In genomic region chr7:149144996-149145850, GRCh38 we compare ENCODE assay signal across 9 cellular contexts. TPM values are rescaled to one million over a fixed set of nuclear protein-coding genes. Genes with fewer than 3 reads are reported as not detected.
DNase-seq lines count a peak whose midpoint lies in the region; ATAC-seq, FAIRE-seq and TF ChIP-seq lines count a peak whose summit lies in the region.
"Had no signal": no experiment of that assay in that cellular context is flagged by ENCODE, and none has a peak within 500 bp of the region (broad histone marks: within the 10 kb centered on the region; RNA-seq: fewer than 3 reads in every experiment).

No MANE protein-coding gene starts in this region.

- peak in 1 of 2 experiments; percentile 21 for DNase-seq in Caco-2
- DNase-seq in HT-29 (ENCODE audit: low spot score), result peak; percentile 96
- no peak for DNase-seq in activated naive CD8-positive, alpha-beta T cell treated with anti-CD3 and anti-CD28 coated beads for 36 hours
- peak in 1 of 3 donors; percentile 26 for DNase-seq in mucosa of descending colon
- no peak for DNase-seq in putamen (ENCODE audit: low spot score)
- DNase-seq in urothelium cell line (ENCODE audit: low spot score), result no peak
- no peak for DNase-seq in caudate nucleus (lab: John Stamatoyannopoulos, UW)
- no peak for DNase-seq in GM13976 (ENCODE audit: low spot score)
- DNase-seq: NCI-H1105 had no signal

- POLR2A ChIA-PET in Caco-2 (lab: Charles Lee), result interaction anchor here (0.6 kb wide), 1 partner anchor 80 kb away, joined by 4 read pairs; no protein-coding TSS in a partner anchor

- H3K4me3 Mint-ChIP-seq in Caco-2 (ENCODE audit: unreplicated experiment), result no peak overlapping the region
- H3K4me3 Mint-ChIP-seq in activated naive CD8-positive, alpha-beta T cell treated with anti-CD3 and anti-CD28 coated beads for 36 hours, result peak overlapping the region; percentile 27

- peaks cover 10% of the 10 kb centered on the region for H3K36me3 Mint-ChIP-seq in Caco-2 (ENCODE audit: insufficient read depth, unreplicated experiment)
- H3K36me3 Mint-ChIP-seq in activated naive CD8-positive, alpha-beta T cell treated with anti-CD3 and anti-CD28 coated beads for 36 hours, result peaks cover 4% of the 10 kb centered on the region

- BruUV-seq in Caco-2 (replicated peaks; lab: Mats Ljungman, UMichigan), result TSS peak; percentile 27

- no peak overlapping the region for H3K4me3 ChIP-seq in Caco-2 (ENCODE audit: low read depth, low read length)
- no peak overlapping the region for H3K4me3 ChIP-seq in mucosa of descending colon

- FAIRE-seq in urothelium cell line (lab: Jason Lieb, UNC), result no peak

- H3K27ac Mint-ChIP-seq in Caco-2 (ENCODE audit: unreplicated experiment), result peak overlapping the region; percentile 79
- H3K27ac Mint-ChIP-seq in activated naive CD8-positive, alpha-beta T cell treated with anti-CD3 and anti-CD28 coated beads for 36 hours, result peak overlapping the region; percentile 7

- in situ Hi-C loops in GM13976 (cut with MboI; ENCODE audit: low sequenced_read_pairs, unreplicated experiment), result no loop called here

- intact Hi-C loops in Caco-2 (cut with micrococcal nuclease; ENCODE audit: unreplicated experiment) (loop anchor here (5.0 kb wide), 2 partner anchors 53 to 118 kb away; partner anchors contain the start of genes PDIA4 and ZNF786), mucosa of descending colon (cut with DNase I, micrococcal nuclease) (no loop called here)

- H3K4me1 ChIP-seq in Caco-2 (peaks cover 10% of the 10 kb centered on the region), mucosa of descending colon (ENCODE audit: low read depth) (peaks cover 10% of the 10 kb centered on the region)

- no peaks in the 10 kb centered on the region for H3K27me3 ChIP-seq in Caco-2 (replicated peaks; ENCODE audit: control insufficient read depth, insufficient read depth, low read length)

- H3K36me3 ChIP-seq in Caco-2 (ENCODE audit: control insufficient read depth, insufficient read depth, low read length) (no peaks in the 10 kb centered on the region), mucosa of descending colon (ENCODE audit: low read depth) (no peaks in the 10 kb centered on the region)

- peak; percentile 14 for ATAC-seq in mucosa of descending colon

- H3K9me3 Mint-ChIP-seq in Caco-2 (ENCODE audit: unreplicated experiment), result no peaks in the 10 kb centered on the region
- no peaks in the 10 kb centered on the region for H3K9me3 Mint-ChIP-seq in activated naive CD8-positive, alpha-beta T cell treated with anti-CD3 and anti-CD28 coated beads for 36 hours

- H3K27me3 Mint-ChIP-seq in Caco-2 (ENCODE audit: insufficient read depth, unreplicated experiment), result no peaks in the 10 kb centered on the region
- H3K27me3 Mint-ChIP-seq in activated naive CD8-positive, alpha-beta T cell treated with anti-CD3 and anti-CD28 coated beads for 36 hours, result no peaks in the 10 kb centered on the region

- H3K27ac ChIP-seq in caudate nucleus (ENCODE audit: low read depth, low read length), result no peak overlapping the region

- CTCF ChIA-PET in Caco-2 (lab: Charles Lee), result no interaction called here

- H3K9me3 ChIP-seq in Caco-2 (no peaks in the 10 kb centered on the region), mucosa of descending colon (no peaks in the 10 kb centered on the region)

- peaks cover 22% of the 10 kb centered on the region for H3K4me1 Mint-ChIP-seq in Caco-2 (ENCODE audit: low read depth, unreplicated experiment)
- H3K4me1 Mint-ChIP-seq in activated naive CD8-positive, alpha-beta T cell treated with anti-CD3 and anti-CD28 coated beads for 36 hours, result peaks cover 20% of the 10 kb centered on the region

- TF ChIP-seq CTCF in Caco-2 (IDR thresholded peaks at IDR 0.05; ENCODE audit: insufficient read depth in 1 of 2, low read depth in 1 of 2, low read length in 1 of 2, severe bottlenecking in 1 of 2, unreplicated experiment in 1 of 2) (no peak), mucosa of descending colon (IDR thresholded peaks at IDR 0.05) (no peak), GM13976 (IDR thresholded peaks at IDR 0.05; ENCODE audit: borderline replicate concordance, control extremely low read depth, extremely low read depth, insufficient read depth, missing control alignments) (no peak)

RNA-seq across cellular contexts. Expression of gene ZNF398, which starts 2.0 kb away (rescaled TPM):
- 13.0 and 13.4 TPM in 2 replicates for total RNA-seq in Caco-2 (2022)
- total RNA-seq in HT-29 (2014; rRNA removed; shearing (Covaris generic)), result 8.2 and 13.8 TPM in 2 replicates
- 10 to 100 TPM; 10.5 to 11.1 TPM for total RNA-seq in activated naive CD8-positive, alpha-beta T cell treated with anti-CD3 and anti-CD28 coated beads for 36 hours
- 10 to 100 TPM in 2 of 3 donors, 1 to 10 TPM in 1; 9.9 to 17.2 (median 10.9) TPM for total RNA-seq in mucosa of descending colon

RNA-seq across cellular contexts. Expression of gene ZNF425, which starts 19.1 kb away (rescaled TPM):
- 2.6 and 4.0 TPM in 2 replicates for total RNA-seq in Caco-2 (2022)
- 0.39 and 1.2 TPM in 2 replicates for total RNA-seq in HT-29 (2014; rRNA removed; shearing (Covaris generic))
- total RNA-seq in activated naive CD8-positive, alpha-beta T cell treated with anti-CD3 and anti-CD28 coated beads for 36 hours, result under 1 TPM; 0.87 to 0.98 TPM
- 1 to 10 TPM; 1.3 to 4.2 (median 1.4) TPM for total RNA-seq in mucosa of descending colon

RNA-seq across cellular contexts. Expression of gene ZNF282, which starts 50.1 kb away (rescaled TPM):
- 35.7 and 44.0 TPM in 2 replicates for total RNA-seq in Caco-2 (2022)
- 47.4 and 72.1 TPM in 2 replicates for total RNA-seq in HT-29 (2014; rRNA removed; shearing (Covaris generic))
- 10 to 100 TPM; 30.7 to 30.8 TPM for total RNA-seq in activated naive CD8-positive, alpha-beta T cell treated with anti-CD3 and anti-CD28 coated beads for 36 hours
- total RNA-seq in mucosa of descending colon, result 10 to 100 TPM; 22.0 to 32.4 (median 28.1) TPM

RNA-seq across cellular contexts. Expression of gene ZNF786, which starts 54.7 kb away (rescaled TPM):
- total RNA-seq in Caco-2 (2022) (9.4 and 9.5 TPM in 2 replicates), mucosa of descending colon (1 to 10 TPM; 4.0 to 7.1 (median 5.0) TPM)
- 9.3 and 10.4 TPM in 2 replicates for total RNA-seq in HT-29 (2014; rRNA removed; shearing (Covaris generic))
- 1 to 10 TPM; 4.6 to 4.9 TPM for total RNA-seq in activated naive CD8-positive, alpha-beta T cell treated with anti-CD3 and anti-CD28 coated beads for 36 hours
